ENCODE assay signal across 19 cellular contexts in the genomic region with DNA sequence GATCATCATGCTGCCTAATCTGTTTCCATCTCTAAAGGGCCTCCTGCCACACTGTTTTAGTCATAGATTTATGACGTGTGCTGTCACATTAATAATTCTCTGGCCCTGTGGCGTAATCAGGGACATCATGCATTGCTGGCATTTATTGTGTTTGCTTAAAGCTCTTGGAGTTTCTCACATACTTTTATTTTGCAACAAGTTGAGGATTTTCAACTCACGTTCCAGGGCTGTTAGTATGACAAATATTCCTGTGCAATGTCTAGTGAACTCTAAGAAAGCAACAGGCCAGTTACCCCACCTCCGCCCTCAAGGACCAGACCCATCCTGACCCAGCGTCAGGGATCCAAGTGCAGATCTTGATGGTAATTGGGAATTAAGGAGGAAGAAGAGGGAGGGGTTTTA. TPM values are rescaled to one million over a fixed set of nuclear protein-coding genes. Genes with fewer than 3 reads are reported as not detected.
A peak's percentile ranks its signal among the peaks of the same experiment; 100 is the strongest.
DNase-seq lines count a peak whose midpoint lies in the region; ATAC-seq and TF ChIP-seq lines count a peak whose summit lies in the region.
"Had no signal": no experiment of that assay in that cellular context is flagged by ENCODE, and none has a peak within 500 bp of the region (broad histone marks: within the 10 kb centered on the region; RNA-seq: fewer than 3 reads in every experiment).

No MANE protein-coding gene starts in this region.

- H2AK5ac ChIP-seq in H9 (ENCODE audit: insufficient read length, low read length), result no peak overlapping the region

- H3K79me2 ChIP-seq in SK-N-SH (ENCODE audit: insufficient read depth), result no peaks in the 10 kb centered on the region
- H3K79me2 ChIP-seq in H9 (ENCODE audit: insufficient read depth, low read length), result no peaks in the 10 kb centered on the region

- H3K23ac ChIP-seq in H9 (ENCODE audit: insufficient read length, low read depth, low read length), result no peak overlapping the region

- H3K9me2 ChIP-seq in SK-N-SH, result no peaks in the 10 kb centered on the region

- H3K27ac Mint-ChIP-seq in CD8-positive, alpha-beta memory T cell, result no peak overlapping the region
- no peak overlapping the region for H3K27ac Mint-ChIP-seq in H9
- H3K27ac Mint-ChIP-seq: activated naive CD4-positive, alpha-beta T cell treated with anti-CD3 and anti-CD28 coated beads, Interleukin-2, amount 50 U/mL, for 72 hours; nephron had no signal

- H3K27me3 Mint-ChIP-seq in CD8-positive, alpha-beta memory T cell, result peaks cover 11 to 36% of the 10 kb centered on the region in 2 donors
- H3K27me3 Mint-ChIP-seq in H9 (ENCODE audit: low read depth), result peaks cover 65% of the 10 kb centered on the region

- H4K20me1 ChIP-seq in SK-N-SH (ENCODE audit: insufficient read depth) (no peaks in the 10 kb centered on the region), H9 (ENCODE audit: control insufficient read depth, insufficient read depth, insufficient read length) (no peaks in the 10 kb centered on the region)

- intact Hi-C loops in tibial artery (cut with DNase I; ENCODE audit: low total_unique reads), result no loop called here

- no peak overlapping the region for H3K18ac ChIP-seq in H9 (ENCODE audit: insufficient read length, low read depth, low read length)

- no peak overlapping the region for H2BK5ac ChIP-seq in H9 (ENCODE audit: insufficient read length, low read length)

- CTCF ChIA-PET in SK-N-SH (lab: Yijun Ruan, JAX), result interaction anchor here (0.7 to 1.8 kb wide), 3 partner anchors 63 to 126 kb away, joined by 3 to 5 read pairs (median 3); no protein-coding TSS in a partner anchor
- CTCF ChIA-PET in CD8-positive, alpha-beta memory T cell (lab: Charles Lee), result interaction anchor here (1.2 kb wide), 1 partner anchor 13 kb away, joined by 3 read pairs; no protein-coding TSS in a partner anchor

- H3K27me3 ChIP-seq in SK-N-SH (ENCODE audit: insufficient read depth), result peaks cover 8% of the 10 kb centered on the region; the same call in 1 of the 2 replicates
- H3K27me3 ChIP-seq in foreskin keratinocyte, result no peaks in the 10 kb centered on the region
- no peaks in the 10 kb centered on the region for H3K27me3 ChIP-seq in tibial artery
- H3K27me3 ChIP-seq in CD8-positive, alpha-beta memory T cell (ENCODE audit: insufficient read depth, low read length, poor library complexity, severe bottlenecking), result no peaks in the 10 kb centered on the region
- peaks cover 2% of the 10 kb centered on the region; the same call in 1 of the 2 replicates for H3K27me3 ChIP-seq in H9 (ENCODE audit: insufficient read depth, low read length)
- H3K27me3 ChIP-seq: thyroid gland had no signal

- TF ChIP-seq EP300 in SK-N-SH (IDR thresholded peaks at IDR 0.05; ENCODE audit: borderline replicate concordance in 1 of 2, low read depth in 1 of 2, low read length in 1 of 2), result no peak

- H3K9me3 ChIP-seq in SK-N-SH (no peaks in the 10 kb centered on the region), tibial artery (no peaks in the 10 kb centered on the region), H9 (ENCODE audit: control insufficient read depth, low read depth, low read length) (no peaks in the 10 kb centered on the region)
- no peaks in the 10 kb centered on the region for H3K9me3 ChIP-seq in CD8-positive, alpha-beta memory T cell (ENCODE audit: low read length)
- H3K9me3 ChIP-seq: left ventricle myocardium inferior, thyroid gland had no signal

- H3K4me1 Mint-ChIP-seq in CD8-positive, alpha-beta memory T cell, result no peaks in the 10 kb centered on the region
- H3K4me1 Mint-ChIP-seq in H9, result peaks cover 7% of the 10 kb centered on the region in 2 experiments
- H3K4me1 Mint-ChIP-seq: nephron had no signal

- no peak overlapping the region for H2BK15ac ChIP-seq in H9 (ENCODE audit: low read depth, low read length)

- H3K4me1 ChIP-seq in SK-N-SH (ENCODE audit: control insufficient read depth in 1 of 2, insufficient read depth in 2 of 2, low read depth in 1 of 2, low read length in 1 of 2), result peaks cover 0 to 3% of the 10 kb centered on the region in 2 experiments; a peak in 1 of 4 replicates
- H3K4me1 ChIP-seq in foreskin keratinocyte, result no peaks in the 10 kb centered on the region
- H3K4me1 ChIP-seq in tibial artery, result no peaks in the 10 kb centered on the region
- no peaks in the 10 kb centered on the region for H3K4me1 ChIP-seq in CD8-positive, alpha-beta memory T cell (ENCODE audit: insufficient read depth, low read length)
- no peaks in the 10 kb centered on the region for H3K4me1 ChIP-seq in H9 (ENCODE audit: insufficient read depth, low read length)
- H3K4me1 ChIP-seq: left ventricle myocardium inferior, thyroid gland had no signal

- no peak overlapping the region for H4K91ac ChIP-seq in H9 (ENCODE audit: insufficient read length, low read depth, low read length)

- H4K8ac ChIP-seq in H9 (replicated peaks; ENCODE audit: insufficient read length, low read depth, low read length), result no peak overlapping the region

- TF ChIP-seq CTCF in SK-N-SH (IDR thresholded peaks at IDR 0.05) (no peak), foreskin keratinocyte (conservative IDR thresholded peaks at IDR 0.05) (no peak), tibial artery (IDR thresholded peaks at IDR 0.05) (no peak), H9 (conservative IDR thresholded peaks at IDR 0.05) (no peak)

- H3K14ac ChIP-seq in H9 (ENCODE audit: insufficient read depth, low read length), result no peak overlapping the region

- no peak overlapping the region for H2BK20ac ChIP-seq in H9 (ENCODE audit: low read depth, low read length, poor library complexity, severe bottlenecking)

- H3K23me2 ChIP-seq in H9 (ENCODE audit: insufficient read length, low read depth, low read length, poor library complexity, severe bottlenecking), result no peaks in the 10 kb centered on the region

- H3K9me3 Mint-ChIP-seq in CD8-positive, alpha-beta memory T cell, result no peaks in the 10 kb centered on the region
- peaks cover 0 to 3% of the 10 kb centered on the region in 2 experiments; a peak in 1 of 5 replicates for H3K9me3 Mint-ChIP-seq in H9
- H3K9me3 Mint-ChIP-seq: activated naive CD4-positive, alpha-beta T cell treated with anti-CD3 and anti-CD28 coated beads, Interleukin-2, amount 50 U/mL, for 72 hours; nephron had no signal

- no peak overlapping the region for H2AFZ ChIP-seq in SK-N-SH (ENCODE audit: low read depth)
- H2AFZ ChIP-seq in H9 (ENCODE audit: low read length), result no peak overlapping the region

- no peaks in the 10 kb centered on the region for H3K79me1 ChIP-seq in H9 (ENCODE audit: insufficient read depth, low read depth, low read length, poor library complexity, severe bottlenecking)

- H3K4me3 ChIP-seq in SK-N-SH (ENCODE audit: low read depth in 2 of 2, low read length in 1 of 2) (no peak overlapping the region), tibial artery (no peak overlapping the region)
- no peak overlapping the region for H3K4me3 ChIP-seq in CD8-positive, alpha-beta memory T cell (ENCODE audit: low read length)
- H3K4me3 ChIP-seq: left ventricle myocardium inferior, thyroid gland had no signal

- WGBS in SK-N-SH (ENCODE audit: low lambda C conversion rate), result 30% methylated on average over 5 of the region's 5 CpGs
- no CpG with 5 or more reads among the region's 5 CpGs for WGBS in H9 (ENCODE audit: extremely low coverage, insufficient read length, low lambda C conversion rate)

- H3K4ac ChIP-seq in H9 (ENCODE audit: low read depth, low read length), result no peak overlapping the region

- no peak overlapping the region for H3K56ac ChIP-seq in H9 (ENCODE audit: insufficient read length, low read depth, low read length)

- H3K36me3 ChIP-seq in SK-N-SH (replicated peaks in 1 of 2; ENCODE audit: control insufficient read depth in 1 of 2, insufficient read depth in 2 of 2, low read length in 1 of 2) (no peaks in the 10 kb centered on the region), tibial artery (no peaks in the 10 kb centered on the region)
- H3K36me3 ChIP-seq in CD8-positive, alpha-beta memory T cell (ENCODE audit: insufficient read depth, low read length), result no peaks in the 10 kb centered on the region
- H3K36me3 ChIP-seq: thyroid gland had no signal

- H3K4me2 ChIP-seq in SK-N-SH (no peak overlapping the region), H9 (ENCODE audit: insufficient read depth, insufficient read length, low read length) (no peak overlapping the region)

- H3K27ac ChIP-seq in SK-N-SH (ENCODE audit: low read depth in 2 of 2, low read length in 1 of 2) (peak overlapping the region in 1 of 2 experiments; percentile 1; a peak in 1 of 4 replicates), foreskin keratinocyte (no peak overlapping the region), tibial artery (no peak overlapping the region), H9 (ENCODE audit: insufficient read length, low read depth, low read length) (no peak overlapping the region)
- H3K27ac ChIP-seq in CD8-positive, alpha-beta memory T cell (ENCODE audit: low read depth, low read length), result no peak overlapping the region
- H3K27ac ChIP-seq: left ventricle myocardium inferior, thyroid gland had no signal

- H2BK12ac ChIP-seq in H9 (ENCODE audit: insufficient read length, low read depth, low read length), result no peak overlapping the region

- no peak for ATAC-seq in foreskin keratinocyte
- ATAC-seq: activated naive CD4-positive, alpha-beta T cell treated with anti-CD3 and anti-CD28 coated beads, Interleukin-2, amount 50 U/mL, for 72 hours had no signal

- H4K5ac ChIP-seq in H9 (ENCODE audit: insufficient read length, low read depth, low read length), result no peak overlapping the region

- no peak overlapping the region for H3T11ph ChIP-seq in H9 (ENCODE audit: low read length)

- TF ChIP-seq RAD21 in SK-N-SH (IDR thresholded peaks at IDR 0.05; ENCODE audit: low read length), result no peak

- no peak overlapping the region for H3K9ac ChIP-seq in SK-N-SH
- no peak overlapping the region for H3K9ac ChIP-seq in H9 (ENCODE audit: extremely low read depth, insufficient read length, low read length)

- POLR2A ChIA-PET in SK-N-SH (lab: Yijun Ruan, JAX), result interaction anchor here (0.6 kb wide), 1 partner anchor 1377 kb away, joined by 6 read pairs; no protein-coding TSS in a partner anchor
- POLR2A ChIA-PET in CD8-positive, alpha-beta memory T cell (lab: Charles Lee), result no interaction called here

- no peak overlapping the region for H2BK120ac ChIP-seq in H9 (ENCODE audit: low read depth, low read length, poor library complexity, severe bottlenecking)

- DNase-seq in GM04504 (ENCODE audit: low read depth) (peak; percentile 38), SK-N-SH (no peak), foreskin keratinocyte (peak; percentile 1 to 4), tibial artery (peak; percentile 39 to 63), H9 (no peak), Kasumi-1 (lab: John Stamatoyannopoulos, UW) (no peak)
- no peak for DNase-seq in CD8-positive, alpha-beta memory T cell
- DNase-seq: activated CD4-positive, alpha-beta T cell treated with anti-CD3 and anti-CD28 coated beads for 1 hour; GF-D8; left ventricle myocardium inferior; NCI-H187; retina; RPMI8226; thyroid gland had no signal

- no peaks in the 10 kb centered on the region for H3K36me3 Mint-ChIP-seq in CD8-positive, alpha-beta memory T cell
- no peaks in the 10 kb centered on the region for H3K36me3 Mint-ChIP-seq in H9 (ENCODE audit: insufficient read depth in 1 of 3, low read depth in 3 of 3)
- H3K36me3 Mint-ChIP-seq: activated naive CD4-positive, alpha-beta T cell treated with anti-CD3 and anti-CD28 coated beads, Interleukin-2, amount 50 U/mL, for 72 hours had no signal

- H3K4me3 Mint-ChIP-seq in CD8-positive, alpha-beta memory T cell, result no peak overlapping the region
- H3K4me3 Mint-ChIP-seq in H9, result no peak overlapping the region
- H3K4me3 Mint-ChIP-seq: nephron had no signal

- H3F3A ChIP-seq in SK-N-SH (replicated peaks; ENCODE audit: insufficient read depth), result no peaks in the 10 kb centered on the region

RNA-seq across cellular contexts. Expression of a gene that starts 7.8 kb away (rescaled TPM):
- 2.8 and 2.9 TPM in 2 replicates for polyA plus RNA-seq in SK-N-SH (2012; rRNA removed)
- 2.8 and 3.0 TPM in 2 replicates for polyA plus RNA-seq in SK-N-SH (2012; cell fraction: cytosol; rRNA removed)
- 4.2 and 10.0 TPM in 2 replicates for polyA plus RNA-seq in SK-N-SH (2012; cell fraction: nucleus; rRNA removed)
- 12.2 and 12.4 TPM in 2 replicates for total RNA-seq in foreskin keratinocyte
- 2.9 and 4.1 TPM in 2 replicates for polyA plus RNA-seq in foreskin keratinocyte
- total RNA-seq in CD8-positive, alpha-beta memory T cell, result 10 to 100 TPM; 21.7 to 23.8 TPM
- polyA plus RNA-seq in CD8-positive, alpha-beta memory T cell, result 5.6 TPM
- total RNA-seq in H9 (2021), result 13.5 and 13.9 TPM in 2 replicates

RNA-seq across cellular contexts. Expression of a gene that starts 27.6 kb away (rescaled TPM):
- polyA plus RNA-seq in SK-N-SH (2012; rRNA removed), result not detected in 2 replicates
- polyA plus RNA-seq in SK-N-SH (2012; cell fraction: cytosol; rRNA removed), result not detected in 2 replicates
- not detected in 2 replicates for polyA plus RNA-seq in SK-N-SH (2012; cell fraction: nucleus; rRNA removed)
- total RNA-seq in foreskin keratinocyte, result not detected in 2 replicates
- not detected in 2 replicates for polyA plus RNA-seq in foreskin keratinocyte
- total RNA-seq in CD8-positive, alpha-beta memory T cell, result not detected
- not detected for polyA plus RNA-seq in CD8-positive, alpha-beta memory T cell
- not detected in 2 replicates for total RNA-seq in H9 (2021)
- total RNA-seq: activated naive CD4-positive, alpha-beta T cell treated with anti-CD3 and anti-CD28 coated beads, Interleukin-2, amount 50 U/mL, for 72 hours; chondrocyte; H4; T-helper 2 cell treated with Interferon-gamma antibody and Interleukin-4, amounts not matched to agents 100 ng/mL and 5 ng/mL, for 36 hours had no signal

RNA-seq across cellular contexts. Expression of a gene that starts 41.1 kb away (rescaled TPM):
- 5.3 and 6.3 TPM in 2 replicates for polyA plus RNA-seq in SK-N-SH (2012; rRNA removed)
- polyA plus RNA-seq in SK-N-SH (2012; cell fraction: cytosol; rRNA removed), result 6.8 and 7.3 TPM in 2 replicates
- polyA plus RNA-seq in SK-N-SH (2012; cell fraction: nucleus; rRNA removed), result 1.6 and 3.2 TPM in 2 replicates
- not detected in 2 replicates for total RNA-seq in foreskin keratinocyte
- not detected in 2 replicates for polyA plus RNA-seq in foreskin keratinocyte
- not detected for total RNA-seq in CD8-positive, alpha-beta memory T cell
- not detected for polyA plus RNA-seq in CD8-positive, alpha-beta memory T cell
- total RNA-seq in H9 (2021), result 0.11 TPM in 1 of 2 replicates, not detected in the other
- total RNA-seq: activated naive CD4-positive, alpha-beta T cell treated with anti-CD3 and anti-CD28 coated beads, Interleukin-2, amount 50 U/mL, for 72 hours; T-helper 2 cell treated with Interferon-gamma antibody and Interleukin-4, amounts not matched to agents 100 ng/mL and 5 ng/mL, for 36 hours had no signal

Comparison
In these comparisons a context has a peak if more than half of its experiments do, and no peak if none do; other contexts are left out.
1. DNase-seq: peak in GM04504 (single experiment), foreskin keratinocyte (2 of 2) and tibial artery (2 of 2); none in SK-N-SH (single experiment), CD8-positive, alpha-beta memory T cell (0 of 5), H9 (single experiment) and Kasumi-1 (0 of 2).